In genomic region chr21:31720330-31720729, GRCh38 we compare ENCODE assay signal across 15 cellular contexts. TPM values are rescaled to one million over a fixed set of nuclear protein-coding genes. Genes with fewer than 3 reads are reported as not detected.
DNase-seq lines count a peak whose midpoint lies in the region; ATAC-seq, FAIRE-seq and TF ChIP-seq lines count a peak whose summit lies in the region.
"Had no signal": no experiment of that assay in that cellular context is flagged by ENCODE, and none has a peak within 500 bp of the region (broad histone marks: within the 10 kb centered on the region; RNA-seq: fewer than 3 reads in every experiment).

No MANE protein-coding gene starts in this region.

- no peak for TF ChIP-seq EP300 in H1 (IDR thresholded peaks at IDR 0.05; ENCODE audit: borderline replicate concordance in 1 of 2, low read depth in 2 of 2, low read length in 2 of 2)

- H3K9ac ChIP-seq in H1 (replicated peaks in 1 of 4; ENCODE audit: extremely low read depth in 1 of 4, low read depth in 3 of 4, low read length in 3 of 4) (no peak overlapping the region), mesenchymal stem cell (ENCODE audit: low read length) (no peak overlapping the region)

- TF ChIP-seq RAD21 in H1 (IDR thresholded peaks at IDR 0.05 in 1 of 2, conservative IDR thresholded peaks at IDR 0.05 in 1 of 2; ENCODE audit: low read depth in 2 of 2, low read length in 2 of 2), result no peak

- H3K36me3 Mint-ChIP-seq in natural killer cell, result no peaks in the 10 kb centered on the region
- no peaks in the 10 kb centered on the region for H3K36me3 Mint-ChIP-seq in natural killer cell treated with Interleukin-12 subunit alpha and Interleukin-12 subunit beta and Interleukin-15 and Interleukin-18, amount 100 ng/mL, for 72 hours
- H3K36me3 Mint-ChIP-seq in T-helper 17 cell (ENCODE audit: low read depth), result no peaks in the 10 kb centered on the region
- H3K36me3 Mint-ChIP-seq: IgD-negative memory B cell had no signal

- DNase-seq in natural killer cell, result no peak
- no peak for DNase-seq in natural killer cell treated with Interleukin-12 subunit alpha and Interleukin-12 subunit beta and Interleukin-15 and Interleukin-18, amount 100 ng/mL, for 72 hours (ENCODE audit: low spot score)
- DNase-seq in T-helper 17 cell, result no peak
- no peak for DNase-seq in H1 (ENCODE audit: low read depth in 1 of 2, low spot score in 2 of 2)
- DNase-seq in stimulated activated naive CD8-positive, alpha-beta T cell treated with anti-CD3 and anti-CD28 coated beads, Interleukin-15, amount 100 ng/mL, for 72 hours, result no peak
- DNase-seq in mesenchymal stem cell, result no peak
- DNase-seq in T-helper 1 cell, result no peak
- DNase-seq: CD8-positive, alpha-beta memory T cell; H7; NCI-H1436 treated with DMSO at 0.1 percent for 48 hours; NCI-H345; NCI-H526 treated with DMSO at 0.1 percent for 48 hours; PC-9 had no signal

- intact Hi-C loops in natural killer cell (cut with micrococcal nuclease), result no loop called here

- H2AK5ac ChIP-seq in H1 (ENCODE audit: low read depth, low read length) (no peak overlapping the region), mesenchymal stem cell (ENCODE audit: low read length, severe bottlenecking) (no peak overlapping the region)

- H3K27me3 ChIP-seq in H1 (replicated peaks in 1 of 4; ENCODE audit: control insufficient read depth in 3 of 4, extremely low read depth in 1 of 4, insufficient read depth in 3 of 4, low read length in 3 of 4), result no peaks in the 10 kb centered on the region
- H3K27me3 ChIP-seq in mesenchymal stem cell (ENCODE audit: control insufficient read depth in 1 of 2, insufficient read depth in 1 of 2, low read length in 2 of 2), result no peaks in the 10 kb centered on the region

- CTCF ChIA-PET in H1 (lab: Charles Lee; ENCODE audit: partially characterized antibody), result no interaction called here

- no peaks in the 10 kb centered on the region for H3K9me3 Mint-ChIP-seq in natural killer cell
- no peaks in the 10 kb centered on the region for H3K9me3 Mint-ChIP-seq in natural killer cell treated with Interleukin-12 subunit alpha and Interleukin-12 subunit beta and Interleukin-15 and Interleukin-18, amount 100 ng/mL, for 72 hours
- no peaks in the 10 kb centered on the region for H3K9me3 Mint-ChIP-seq in stimulated activated naive CD8-positive, alpha-beta T cell treated with anti-CD3 and anti-CD28 coated beads, Interleukin-15, amount 100 ng/mL, for 72 hours
- H3K9me3 Mint-ChIP-seq: CD8-positive, alpha-beta memory T cell; IgD-negative memory B cell had no signal

- H3K79me1 ChIP-seq in H1 (ENCODE audit: low read depth, low read length) (no peaks in the 10 kb centered on the region; the same call in 1 of the 2 replicates), mesenchymal stem cell (replicated peaks; ENCODE audit: low read length, poor library complexity, severe bottlenecking) (no peaks in the 10 kb centered on the region)

- H3K56ac ChIP-seq in H1 (replicated peaks; ENCODE audit: insufficient read length, low read depth, low read length), result no peak overlapping the region

- H2BK5ac ChIP-seq in H1 (ENCODE audit: low read depth, low read length) (no peak overlapping the region), mesenchymal stem cell (ENCODE audit: low read depth, low read length, poor library complexity, severe bottlenecking) (no peak overlapping the region)

- no peak overlapping the region for H3K18ac ChIP-seq in H1 (ENCODE audit: extremely low read depth, low read length)
- H3K18ac ChIP-seq in mesenchymal stem cell (ENCODE audit: low read depth in 1 of 2, low read length in 2 of 2), result no peak overlapping the region

- H3K4ac ChIP-seq in H1 (replicated peaks; ENCODE audit: insufficient read length, low read depth, low read length) (no peak overlapping the region), mesenchymal stem cell (ENCODE audit: low read depth in 1 of 2, low read length in 2 of 2) (no peak overlapping the region)

- H2AFZ ChIP-seq in H1 (ENCODE audit: low read length), result no peak overlapping the region
- no peak overlapping the region for H2AFZ ChIP-seq in mesenchymal stem cell (ENCODE audit: low read depth, low read length)
- H2AFZ ChIP-seq: PC-9 had no signal

- no peak for FAIRE-seq in H1 (lab: Jason Lieb, UNC)

- peak; percentile 47 to 67 (median 53) for ATAC-seq in natural killer cell
- ATAC-seq in natural killer cell treated with Interleukin-12 subunit alpha and Interleukin-12 subunit beta and Interleukin-15 and Interleukin-18, amount 100 ng/mL, for 72 hours, result no peak
- no peak for ATAC-seq in T-helper 17 cell
- ATAC-seq in stimulated activated naive CD8-positive, alpha-beta T cell treated with anti-CD3 and anti-CD28 coated beads, Interleukin-15, amount 100 ng/mL, for 72 hours, result peak; percentile 66
- ATAC-seq in GM21825 (IDR thresholded peaks at IDR 0.05; ENCODE audit: unreplicated experiment), result no peak

- WGBS in H1 (ENCODE audit: extremely low coverage in 1 of 2, insufficient coverage in 1 of 2, insufficient read length in 1 of 2, insufficient replicate concordance in 2 of 2, low coverage in 1 of 2, low lambda C conversion rate in 2 of 2, missing lambda C conversion rate in 1 of 2), 2 experiments, result 83% methylated on average over 2 of the region's 2 CpGs; no CpG with 5 or more reads in 1 of the 2 experiments
- 84% methylated on average over 2 of the region's 2 CpGs for WGBS in mesenchymal stem cell

- TF ChIP-seq POLR2A in H1 (IDR thresholded peaks at IDR 0.05; ENCODE audit: control extremely low read depth in 1 of 2, low read depth in 2 of 2, low read length in 2 of 2), result no peak

- no peak overlapping the region for H4K8ac ChIP-seq in H1 (ENCODE audit: extremely low read depth, insufficient read depth, low read length)
- H4K8ac ChIP-seq in mesenchymal stem cell (ENCODE audit: low read length), result no peak overlapping the region

- H2BK12ac ChIP-seq in H1 (ENCODE audit: low read depth, low read length) (no peak overlapping the region), mesenchymal stem cell (ENCODE audit: low read length in 2 of 2) (no peak overlapping the region)

- no peaks in the 10 kb centered on the region for H3K23me2 ChIP-seq in H1 (ENCODE audit: low read depth, low read length)

- H3K4me1 ChIP-seq in H1 (replicated peaks in 1 of 4; ENCODE audit: control insufficient read depth in 3 of 4, insufficient read depth in 4 of 4, low read length in 3 of 4) (peaks cover 0 to 9% (median 2%) of the 10 kb centered on the region in 4 experiments; a peak in 3 of 7 replicates), mesenchymal stem cell (ENCODE audit: control insufficient read depth, insufficient read depth, low read depth, low read length) (no peaks in the 10 kb centered on the region)

- peaks cover 32 to 99% of the 10 kb centered on the region in 2 experiments for H3K79me2 ChIP-seq in H1 (ENCODE audit: control insufficient read depth in 1 of 2, insufficient read depth in 2 of 2, low read length in 2 of 2)

- no peaks in the 10 kb centered on the region for H3K27me3 Mint-ChIP-seq in natural killer cell (ENCODE audit: low read depth in 2 of 2)
- H3K27me3 Mint-ChIP-seq in natural killer cell treated with Interleukin-12 subunit alpha and Interleukin-12 subunit beta and Interleukin-15 and Interleukin-18, amount 100 ng/mL, for 72 hours, result no peaks in the 10 kb centered on the region
- no peaks in the 10 kb centered on the region for H3K27me3 Mint-ChIP-seq in T-helper 17 cell
- H3K27me3 Mint-ChIP-seq in stimulated activated naive CD8-positive, alpha-beta T cell treated with anti-CD3 and anti-CD28 coated beads, Interleukin-15, amount 100 ng/mL, for 72 hours, result no peaks in the 10 kb centered on the region
- H3K27me3 Mint-ChIP-seq: CD8-positive, alpha-beta memory T cell; IgD-negative memory B cell had no signal

- H3K4me2 ChIP-seq in H1 (ENCODE audit: insufficient read depth in 1 of 2, low read depth in 2 of 2, low read length in 2 of 2) (no peak overlapping the region), mesenchymal stem cell (ENCODE audit: low read length, poor library complexity, severe bottlenecking) (no peak overlapping the region)
- H3K4me2 ChIP-seq: PC-9 had no signal

- H3K36me3 ChIP-seq in H1 (ENCODE audit: control insufficient read depth in 2 of 4, insufficient read depth in 4 of 4, low read length in 3 of 4) (no peaks in the 10 kb centered on the region), mesenchymal stem cell (ENCODE audit: control insufficient read depth in 1 of 2, insufficient read depth in 2 of 2, low read depth in 1 of 2, low read length in 2 of 2) (peaks cover 0 to under 1% of the 10 kb centered on the region in 2 experiments)

- H3K9me3 ChIP-seq in T-helper 17 cell (ENCODE audit: control insufficient read depth, low read length, poor library complexity, severe bottlenecking), result no peaks in the 10 kb centered on the region
- no peaks in the 10 kb centered on the region for H3K9me3 ChIP-seq in H1 (ENCODE audit: insufficient read depth in 2 of 2, low read depth in 1 of 2, low read length in 1 of 2)
- no peaks in the 10 kb centered on the region for H3K9me3 ChIP-seq in mesenchymal stem cell (ENCODE audit: control insufficient read depth, low read length)

- H3K4me3 ChIP-seq in H1 (ENCODE audit: extremely low read depth in 1 of 4, insufficient read depth in 2 of 4, low read depth in 3 of 4, low read length in 4 of 4) (no peak overlapping the region), mesenchymal stem cell (ENCODE audit: insufficient read depth in 1 of 2, low read depth in 1 of 2, low read length in 2 of 2) (no peak overlapping the region)
- H3K4me3 ChIP-seq: PC-9 had no signal

- no peak overlapping the region for H4K91ac ChIP-seq in H1 (replicated peaks; ENCODE audit: insufficient read length, low read length)
- no peak overlapping the region for H4K91ac ChIP-seq in mesenchymal stem cell (ENCODE audit: low read length)

- H2BK120ac ChIP-seq in H1 (replicated peaks; ENCODE audit: low read depth, low read length) (no peak overlapping the region), mesenchymal stem cell (ENCODE audit: low read depth, low read length) (no peak overlapping the region)

- H2BK20ac ChIP-seq in H1 (ENCODE audit: low read length), result no peak overlapping the region

- H3K27ac ChIP-seq in H1 (ENCODE audit: low read depth, low read length) (no peak overlapping the region), mesenchymal stem cell (ENCODE audit: low read length, poor library complexity, severe bottlenecking) (no peak overlapping the region)
- H3K27ac ChIP-seq: PC-9 had no signal

- H3K4me3 Mint-ChIP-seq in natural killer cell, result no peak overlapping the region
- no peak overlapping the region for H3K4me3 Mint-ChIP-seq in natural killer cell treated with Interleukin-12 subunit alpha and Interleukin-12 subunit beta and Interleukin-15 and Interleukin-18, amount 100 ng/mL, for 72 hours
- no peak overlapping the region for H3K4me3 Mint-ChIP-seq in T-helper 17 cell
- H3K4me3 Mint-ChIP-seq in stimulated activated naive CD8-positive, alpha-beta T cell treated with anti-CD3 and anti-CD28 coated beads, Interleukin-15, amount 100 ng/mL, for 72 hours, result no peak overlapping the region

- H4K20me1 ChIP-seq in H1 (replicated peaks in 1 of 2; ENCODE audit: control insufficient read depth in 1 of 2, insufficient read depth in 2 of 2, low read length in 2 of 2), result peaks cover 17 to 40% of the 10 kb centered on the region in 2 experiments

- no peak overlapping the region for H3K14ac ChIP-seq in H1 (ENCODE audit: insufficient read length)
- H3K14ac ChIP-seq in mesenchymal stem cell (ENCODE audit: low read length in 2 of 2), result no peak overlapping the region

- POLR2A ChIA-PET in H1 (lab: Charles Lee; ENCODE audit: partially characterized antibody), result interaction anchor here (1.0 kb wide), 1 partner anchor 10 kb away, joined by 3 read pairs; no protein-coding TSS in a partner anchor

- peak overlapping the region; percentile 26 for H4K5ac ChIP-seq in H1 (ENCODE audit: insufficient read length, low read depth, low read length)

- TF ChIP-seq CTCF in natural killer cell (IDR thresholded peaks at IDR 0.05), result no peak
- no peak for TF ChIP-seq CTCF in H1 (IDR thresholded peaks at IDR 0.05; ENCODE audit: control extremely low read depth in 1 of 3, insufficient read depth in 1 of 3, low read depth in 1 of 3, low read length in 3 of 3)

- H3K23ac ChIP-seq in H1 (ENCODE audit: insufficient read length) (no peak overlapping the region), mesenchymal stem cell (ENCODE audit: low read length in 2 of 2) (no peak overlapping the region)

- H2BK15ac ChIP-seq in H1 (ENCODE audit: low read length) (no peak overlapping the region), mesenchymal stem cell (ENCODE audit: low read depth, poor library complexity, severe bottlenecking) (no peak overlapping the region)

- H3K27ac Mint-ChIP-seq in natural killer cell (peak overlapping the region; percentile 2 to 51), T-helper 17 cell (peak overlapping the region; percentile 51)
- peak overlapping the region in 1 of 2 donors; percentile 50 for H3K27ac Mint-ChIP-seq in natural killer cell treated with Interleukin-12 subunit alpha and Interleukin-12 subunit beta and Interleukin-15 and Interleukin-18, amount 100 ng/mL, for 72 hours
- no peak overlapping the region for H3K27ac Mint-ChIP-seq in stimulated activated naive CD8-positive, alpha-beta T cell treated with anti-CD3 and anti-CD28 coated beads, Interleukin-15, amount 100 ng/mL, for 72 hours

- peaks cover 74 to 76% of the 10 kb centered on the region in 2 donors for H3K4me1 Mint-ChIP-seq in natural killer cell
- H3K4me1 Mint-ChIP-seq in natural killer cell treated with Interleukin-12 subunit alpha and Interleukin-12 subunit beta and Interleukin-15 and Interleukin-18, amount 100 ng/mL, for 72 hours (ENCODE audit: low read depth in 2 of 2), result peaks cover 53 to 69% of the 10 kb centered on the region in 2 donors
- H3K4me1 Mint-ChIP-seq in T-helper 17 cell, result peaks cover 50% of the 10 kb centered on the region
- H3K4me1 Mint-ChIP-seq in stimulated activated naive CD8-positive, alpha-beta T cell treated with anti-CD3 and anti-CD28 coated beads, Interleukin-15, amount 100 ng/mL, for 72 hours, result peaks cover 78% of the 10 kb centered on the region

RNA-seq across cellular contexts. Expression of gene SCAF4, which starts 11.6 kb away (rescaled TPM):
- total RNA-seq in natural killer cell (100 to 1,000 TPM in 2 of 3 donors, 10 to 100 TPM in 1; 93.2 to 109 (median 101) TPM), T-helper 17 cell (10 to 100 TPM; 53.8 to 61.3 TPM)
- total RNA-seq in natural killer cell treated with Interleukin-12 subunit alpha and Interleukin-12 subunit beta and Interleukin-15 and Interleukin-18, amount 100 ng/mL, for 72 hours, result 10 to 100 TPM; 56.5 to 66.9 TPM
- total RNA-seq in H1 (2021; fragmentation: NEBNext Ultra II Directional; extraction: Animal tissue kit (Norgen Biotek cat#: 25700)), result 55.1 and 56.8 TPM in 2 replicates
- 28.9 and 38.4 TPM in 2 replicates for polyA plus RNA-seq in H1 (2011; rRNA removed)
- polyA plus RNA-seq in H1 (2011; cell fraction: cytosol; rRNA removed), result 24.4 TPM
- 62.9 TPM for polyA plus RNA-seq in H1 (2011; cell fraction: nucleus; rRNA removed)
- 39.5 to 45.9 TPM (median 42.1 TPM) in 4 replicates for polyA plus RNA-seq in H1 (2012, experiment 1 of 2)
- 16.1 TPM for polyA plus RNA-seq in H1 (2012, experiment 2 of 2)
- polyA plus RNA-seq in H1 (2013, experiment 1 of 2), result 42.7 TPM
- 37.1 TPM for polyA plus RNA-seq in H1 (2013, experiment 2 of 2)
- polyA minus RNA-seq in H1 (2011; rRNA and poly(A)+ RNA removed), result 37.2 and 43.3 TPM in 2 replicates
- 25.5 TPM for polyA minus RNA-seq in H1 (2011; cell fraction: cytosol; rRNA and poly(A)+ RNA removed)
- polyA minus RNA-seq in H1 (2011; cell fraction: nucleus; rRNA and poly(A)+ RNA removed), result 126 TPM
- polyA plus RNA-seq in mesenchymal stem cell (2013, experiment 1 of 2), result 22.2 TPM
- polyA plus RNA-seq in mesenchymal stem cell (2013, experiment 2 of 2), result 21.4 TPM

Comparison
In these comparisons a context has a peak if more than half of its experiments do, and no peak if none do; other contexts are left out.
1. ATAC-seq: peak in natural killer cell (3 of 3) and stimulated activated naive CD8-positive, alpha-beta T cell treated with anti-CD3 and anti-CD28 coated beads, Interleukin-15, amount 100 ng/mL, for 72 hours (single experiment); none in natural killer cell treated with Interleukin-12 subunit alpha and Interleukin-12 subunit beta and Interleukin-15 and Interleukin-18, amount 100 ng/mL, for 72 hours (0 of 2), T-helper 17 cell (single experiment) and GM21825 (single experiment).
2. H3K27ac Mint-ChIP-seq: peak in natural killer cell (2 of 2) and T-helper 17 cell (single experiment); none in stimulated activated naive CD8-positive, alpha-beta T cell treated with anti-CD3 and anti-CD28 coated beads, Interleukin-15, amount 100 ng/mL, for 72 hours (0 of 2).